10 cellular contexts compared by ENCODE assay signal in genomic region chr5:80516826-80517225, GRCh38. TPM values are rescaled to one million over a fixed set of nuclear protein-coding genes. Genes with fewer than 3 reads are reported as not detected.
DNase-seq lines count a peak whose midpoint lies in the region; FAIRE-seq and TF ChIP-seq lines count a peak whose summit lies in the region.
"Had no signal": no experiment of that assay in that cellular context is flagged by ENCODE, and none has a peak within 500 bp of the region (broad histone marks: within the 10 kb centered on the region; RNA-seq: fewer than 3 reads in every experiment).

No MANE protein-coding gene starts in this region.

- H3K4me2 ChIP-seq in PC-9, result peak overlapping the region; percentile 43
- H3K4me2 ChIP-seq: smooth muscle cell had no signal

- no peaks in the 10 kb centered on the region for H3K36me3 ChIP-seq in PC-9 (ENCODE audit: low read depth)

- no peaks in the 10 kb centered on the region for H3K79me2 ChIP-seq in PC-9 (ENCODE audit: low read depth)

- H3K4me3 ChIP-seq in PC-9 (no peak overlapping the region), fibroblast of the aortic adventitia (ENCODE audit: low read depth, low read length) (no peak overlapping the region)
- H3K4me3 ChIP-seq: smooth muscle cell had no signal

- no peaks in the 10 kb centered on the region for H3K9me3 ChIP-seq in PC-9 (ENCODE audit: insufficient read depth, low read depth)

- intact Hi-C loops in PC-9 (cut with micrococcal nuclease; ENCODE audit: unreplicated experiment), result no loop called here
- intact Hi-C loops in posterior vena cava (cut with DNase I), result no loop called here

- FAIRE-seq in urothelium cell line (lab: Jason Lieb, UNC), result no peak

- no peaks in the 10 kb centered on the region for H4K20me1 ChIP-seq in PC-9 (ENCODE audit: insufficient read depth)

- H3F3A ChIP-seq in PC-9 (ENCODE audit: insufficient read depth, low read depth), result peaks cover 7% of the 10 kb centered on the region; the same call in 1 of the 2 replicates

- CTCF ChIA-PET in PC-9 (lab: Charles Lee), result no interaction called here

- H3K27me3 ChIP-seq in PC-9 (ENCODE audit: insufficient read depth, low read depth), result no peaks in the 10 kb centered on the region

- TF ChIP-seq CTCF in PC-9 (conservative IDR thresholded peaks at IDR 0.05) (no peak), fibroblast of the aortic adventitia (IDR thresholded peaks at IDR 0.05; ENCODE audit: insufficient read depth, low read length) (no peak)

- peaks cover 13% of the 10 kb centered on the region for H3K4me1 ChIP-seq in PC-9 (replicated peaks; ENCODE audit: insufficient read depth)

- peak; percentile 5 to 9 for DNase-seq in stimulated activated CD4-positive, alpha-beta T cell treated with anti-CD3 and anti-CD28 coated beads, Interleukin-15, amount 100 ng/mL, for 48 hours (ENCODE audit: low read depth in 2 of 2)
- DNase-seq in stimulated activated CD4-positive, alpha-beta T cell treated with anti-CD3 and anti-CD28 coated beads, Interleukin-12 subunit alpha, Interleukin-12 subunit beta, amount 100 ng/mL, for 4 hours, result no peak
- peak; percentile 47 to 84 for DNase-seq in PC-9
- DNase-seq in fibroblast of the aortic adventitia (ENCODE audit: low read depth), result peak; percentile 70
- DNase-seq in urothelium cell line (ENCODE audit: low spot score), result peak; percentile 55
- DNase-seq in posterior vena cava (ENCODE audit: low spot score), result no peak
- no peak for DNase-seq in ureter (ENCODE audit: low spot score)
- DNase-seq in C1 segment of cervical spinal cord (lab: John Stamatoyannopoulos, UW), result no peak
- DNase-seq: NCI-H1048 had no signal

- POLR2A ChIA-PET in PC-9 (lab: Charles Lee; ENCODE audit: unreplicated experiment), result no interaction called here

- no peak overlapping the region for H2AFZ ChIP-seq in PC-9

- no TSS peak for BruUV-seq in PC-9 (replicated peaks; lab: Mats Ljungman, UMichigan)

- H3K9me2 ChIP-seq in PC-9 (ENCODE audit: insufficient read depth), result no peaks in the 10 kb centered on the region

- H3K27ac ChIP-seq in PC-9, result peak overlapping the region; percentile 48; the same call in 1 of the 2 replicates

RNA-seq across cellular contexts. Expression of gene FAM151B, which starts 28.9 kb away (rescaled TPM):
- 1.4 and 1.7 TPM in 2 replicates for total RNA-seq in PC-9 (2021)
- 6.8 and 11.2 TPM in 2 replicates for total RNA-seq in fibroblast of the aortic adventitia (ENCODE audit: low replicate concordance)
- 1 to 10 TPM; 2.1 to 3.2 TPM for total RNA-seq in posterior vena cava
- total RNA-seq in ureter, result 2.9 TPM

RNA-seq across cellular contexts. Expression of gene ANKRD34B, which starts 53.3 kb away (rescaled TPM):
- total RNA-seq in PC-9 (2021) (0.15 and 0.26 TPM in 2 replicates), fibroblast of the aortic adventitia (ENCODE audit: low replicate concordance) (not detected in 2 replicates), posterior vena cava (not detected), ureter (not detected)
- total RNA-seq: smooth muscle cell had no signal

Comparison
In these comparisons a context has a peak if more than half of its experiments do, and no peak if none do; other contexts are left out.
1. DNase-seq: peak in stimulated activated CD4-positive, alpha-beta T cell treated with anti-CD3 and anti-CD28 coated beads, Interleukin-15, amount 100 ng/mL, for 48 hours (2 of 2), PC-9 (2 of 2), fibroblast of the aortic adventitia (single experiment) and urothelium cell line (single experiment); none in stimulated activated CD4-positive, alpha-beta T cell treated with anti-CD3 and anti-CD28 coated beads, Interleukin-12 subunit alpha, Interleukin-12 subunit beta, amount 100 ng/mL, for 4 hours (single experiment), posterior vena cava (single experiment), ureter (single experiment) and C1 segment of cervical spinal cord (0 of 14).